In the genomic region with DNA sequence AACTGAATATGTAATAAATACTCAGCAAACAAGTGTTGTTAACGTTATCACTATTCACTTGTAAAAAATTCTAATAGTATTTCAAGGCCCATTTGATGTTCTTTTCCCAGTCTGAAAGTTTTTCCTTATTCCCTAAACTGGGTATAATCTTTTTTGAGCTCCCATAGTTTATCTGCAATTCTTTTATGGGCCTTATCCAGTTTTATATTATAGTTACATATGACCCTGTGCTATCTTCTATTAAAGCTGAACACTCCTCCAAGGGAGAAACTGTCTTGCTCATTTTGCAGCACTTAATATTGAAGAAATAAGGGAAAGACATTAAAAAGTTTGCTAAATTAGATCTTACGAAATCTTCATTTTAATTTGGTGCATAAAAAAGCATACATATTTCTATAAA, we compare ENCODE assay signal across 1 cellular context.
TF ChIP-seq lines count a peak whose summit lies in the region.

No MANE protein-coding gene starts in this region.

TF ChIP-seq in K562, 482 proteins besides CTCF, POLR2A, EP300 and RAD21 (continued from another document):
- TF ChIP-seq, protein P1, sequence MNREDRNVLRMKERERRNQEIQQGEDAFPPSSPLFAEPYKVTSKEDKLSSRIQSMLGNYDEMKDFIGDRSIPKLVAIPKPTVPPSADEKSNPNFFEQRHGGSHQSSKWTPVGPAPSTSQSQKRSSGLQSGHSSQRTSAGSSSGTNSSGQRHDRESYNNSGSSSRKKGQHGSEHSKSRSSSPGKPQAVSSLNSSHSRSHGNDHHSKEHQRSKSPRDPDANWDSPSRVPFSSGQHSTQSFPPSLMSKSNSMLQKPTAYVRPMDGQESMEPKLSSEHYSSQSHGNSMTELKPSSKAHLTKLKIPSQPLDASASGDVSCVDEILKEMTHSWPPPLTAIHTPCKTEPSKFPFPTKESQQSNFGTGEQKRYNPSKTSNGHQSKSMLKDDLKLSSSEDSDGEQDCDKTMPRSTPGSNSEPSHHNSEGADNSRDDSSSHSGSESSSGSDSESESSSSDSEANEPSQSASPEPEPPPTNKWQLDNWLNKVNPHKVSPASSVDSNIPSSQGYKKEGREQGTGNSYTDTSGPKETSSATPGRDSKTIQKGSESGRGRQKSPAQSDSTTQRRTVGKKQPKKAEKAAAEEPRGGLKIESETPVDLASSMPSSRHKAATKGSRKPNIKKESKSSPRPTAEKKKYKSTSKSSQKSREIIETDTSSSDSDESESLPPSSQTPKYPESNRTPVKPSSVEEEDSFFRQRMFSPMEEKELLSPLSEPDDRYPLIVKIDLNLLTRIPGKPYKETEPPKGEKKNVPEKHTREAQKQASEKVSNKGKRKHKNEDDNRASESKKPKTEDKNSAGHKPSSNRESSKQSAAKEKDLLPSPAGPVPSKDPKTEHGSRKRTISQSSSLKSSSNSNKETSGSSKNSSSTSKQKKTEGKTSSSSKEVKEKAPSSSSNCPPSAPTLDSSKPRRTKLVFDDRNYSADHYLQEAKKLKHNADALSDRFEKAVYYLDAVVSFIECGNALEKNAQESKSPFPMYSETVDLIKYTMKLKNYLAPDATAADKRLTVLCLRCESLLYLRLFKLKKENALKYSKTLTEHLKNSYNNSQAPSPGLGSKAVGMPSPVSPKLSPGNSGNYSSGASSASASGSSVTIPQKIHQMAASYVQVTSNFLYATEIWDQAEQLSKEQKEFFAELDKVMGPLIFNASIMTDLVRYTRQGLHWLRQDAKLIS (CRISPR knock-in tag; IDR thresholded peaks at IDR 0.05) = no peak
- TF ChIP-seq, protein P2, sequence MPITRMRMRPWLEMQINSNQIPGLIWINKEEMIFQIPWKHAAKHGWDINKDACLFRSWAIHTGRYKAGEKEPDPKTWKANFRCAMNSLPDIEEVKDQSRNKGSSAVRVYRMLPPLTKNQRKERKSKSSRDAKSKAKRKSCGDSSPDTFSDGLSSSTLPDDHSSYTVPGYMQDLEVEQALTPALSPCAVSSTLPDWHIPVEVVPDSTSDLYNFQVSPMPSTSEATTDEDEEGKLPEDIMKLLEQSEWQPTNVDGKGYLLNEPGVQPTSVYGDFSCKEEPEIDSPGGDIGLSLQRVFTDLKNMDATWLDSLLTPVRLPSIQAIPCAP (CRISPR knock-in tag; IDR thresholded peaks at IDR 0.05; ENCODE audit: borderline replicate concordance) = no peak
- TF ChIP-seq GTF2A2 (tag; IDR thresholded peaks at IDR 0.05) (no peak), RFX1 (IDR thresholded peaks at IDR 0.05) (no peak)
- TF ChIP-seq, protein P3, sequence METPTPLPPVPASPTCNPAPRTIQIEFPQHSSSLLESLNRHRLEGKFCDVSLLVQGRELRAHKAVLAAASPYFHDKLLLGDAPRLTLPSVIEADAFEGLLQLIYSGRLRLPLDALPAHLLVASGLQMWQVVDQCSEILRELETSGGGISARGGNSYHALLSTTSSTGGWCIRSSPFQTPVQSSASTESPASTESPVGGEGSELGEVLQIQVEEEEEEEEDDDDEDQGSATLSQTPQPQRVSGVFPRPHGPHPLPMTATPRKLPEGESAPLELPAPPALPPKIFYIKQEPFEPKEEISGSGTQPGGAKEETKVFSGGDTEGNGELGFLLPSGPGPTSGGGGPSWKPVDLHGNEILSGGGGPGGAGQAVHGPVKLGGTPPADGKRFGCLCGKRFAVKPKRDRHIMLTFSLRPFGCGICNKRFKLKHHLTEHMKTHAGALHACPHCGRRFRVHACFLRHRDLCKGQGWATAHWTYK (CRISPR knock-in tag; IDR thresholded peaks at IDR 0.05) = no peak
TF ChIP-seq in K562: peak in this region for 0.
